ENCODE assay signal across 8 cellular contexts in the genomic region with DNA sequence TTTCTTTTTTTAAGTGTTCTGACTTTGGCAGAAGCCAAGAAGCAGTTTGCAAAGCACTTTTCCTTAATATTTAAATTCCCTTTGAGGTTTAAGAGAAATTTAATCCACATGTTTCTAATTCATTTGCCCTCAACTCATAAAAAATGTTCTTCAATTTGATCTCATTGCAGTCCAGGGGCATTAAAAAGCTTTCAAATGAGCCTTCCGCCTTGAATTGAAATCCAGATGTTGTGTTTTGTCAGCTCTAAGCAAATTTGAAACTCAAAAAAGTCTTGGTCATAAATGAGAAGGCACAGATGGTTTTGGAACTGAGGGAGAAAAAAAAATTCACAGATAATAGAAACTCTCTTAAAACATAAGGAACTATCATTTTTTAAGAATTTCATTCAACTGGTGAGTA.
"Had no signal": no experiment of that assay in that cellular context is flagged by ENCODE, and none has a peak within 500 bp of the region (broad histone marks: within the 10 kb centered on the region; RNA-seq: fewer than 3 reads in every experiment).

No MANE protein-coding gene starts in this region.

- H3K36me3 Mint-ChIP-seq: IgD-negative memory B cell had no signal

- DNase-seq: GOT3, H9, HCEC 1CT, KBM-7 had no signal

- ATAC-seq: HepG2 had no signal

- H3K27ac ChIP-seq: HL-60, KMS-11 had no signal

- H3K27me3 Mint-ChIP-seq: IgD-negative memory B cell had no signal

- H3K27ac Mint-ChIP-seq: H9, IgD-negative memory B cell had no signal

- H3K4me3 Mint-ChIP-seq: H9, IgD-negative memory B cell had no signal

- H3K9ac ChIP-seq: KMS-11 had no signal

- H3K4me1 Mint-ChIP-seq: H9, IgD-negative memory B cell had no signal

- FAIRE-seq: HepG2 had no signal

- H3K4me2 ChIP-seq: KMS-11 had no signal
